In genomic region chr11:68796779-68797178, GRCh38 we compare ENCODE assay signal across 23 cellular contexts. TPM values are rescaled to one million over a fixed set of nuclear protein-coding genes. Genes with fewer than 3 reads are reported as not detected.
"Had no signal": no experiment of that assay in that cellular context is flagged by ENCODE, and none has a peak within 500 bp of the region (broad histone marks: within the 10 kb centered on the region; RNA-seq: fewer than 3 reads in every experiment).

No MANE protein-coding gene starts in this region.

- H3K27me3 Mint-ChIP-seq: activated CD4-positive, alpha-beta memory T cell treated with anti-CD3 and anti-CD28 coated beads for 36 hours; activated CD4-positive, alpha-beta T cell treated with anti-CD3 and anti-CD28 coated beads for 36 hours; activated T-helper 17 cell treated with anti-CD3 and anti-CD28 coated beads, Interleukin-2, amount 50 U/mL, for 72 hours; dendritic cell treated with granulocyte-macrophage colony-stimulating factor and Interleukin-4, amounts not matched to agents 40 ng/mL and 50 ng/mL, for 4 days; stimulated activated naive CD8-positive, alpha-beta T cell treated with anti-CD3 and anti-CD28 coated beads, Interleukin-15, Interleukin-2, amounts not matched to agents 100 ng/mL and 50 ng/mL, for 24 hours; type B pancreatic cell had no signal

- H3K27ac Mint-ChIP-seq: activated CD4-positive, alpha-beta memory T cell treated with anti-CD3 and anti-CD28 coated beads for 36 hours; activated CD4-positive, alpha-beta T cell treated with anti-CD3 and anti-CD28 coated beads for 36 hours; activated naive CD4-positive, alpha-beta T cell treated with anti-CD3 and anti-CD28 coated beads for 36 hours; activated T-helper 17 cell treated with anti-CD3 and anti-CD28 coated beads, Interleukin-2, amount 50 U/mL, for 72 hours; dendritic cell treated with granulocyte-macrophage colony-stimulating factor and Interleukin-4, amounts not matched to agents 40 ng/mL and 50 ng/mL, for 4 days; stimulated activated naive CD8-positive, alpha-beta T cell treated with anti-CD3 and anti-CD28 coated beads, Interleukin-15, Interleukin-2, amounts not matched to agents 100 ng/mL and 50 ng/mL, for 24 hours; T-helper 2 cell treated with Interferon-gamma antibody and Interleukin-4, amounts not matched to agents 5 μg/mL and 100 μg/mL, for 36 hours; type B pancreatic cell; WTC11 had no signal

- H3K9me3 ChIP-seq: esophagus squamous epithelium, psoas muscle, right lobe of liver had no signal

- H3K4me1 ChIP-seq: esophagus squamous epithelium, psoas muscle, right lobe of liver had no signal

- H3K27me3 ChIP-seq: esophagus squamous epithelium, right lobe of liver had no signal

- H3K4me3 ChIP-seq: esophagus squamous epithelium, psoas muscle, right lobe of liver had no signal

- H3K9me3 Mint-ChIP-seq: activated CD4-positive, alpha-beta memory T cell treated with anti-CD3 and anti-CD28 coated beads for 36 hours; activated naive CD4-positive, alpha-beta T cell treated with anti-CD3 and anti-CD28 coated beads for 36 hours; activated T-helper 17 cell treated with anti-CD3 and anti-CD28 coated beads, Interleukin-2, amount 50 U/mL, for 72 hours; dendritic cell treated with granulocyte-macrophage colony-stimulating factor and Interleukin-4, amounts not matched to agents 40 ng/mL and 50 ng/mL, for 4 days; stimulated activated naive CD8-positive, alpha-beta T cell treated with anti-CD3 and anti-CD28 coated beads, Interleukin-15, Interleukin-2, amounts not matched to agents 100 ng/mL and 50 ng/mL, for 24 hours; T-helper 2 cell treated with Interferon-gamma antibody and Interleukin-4, amounts not matched to agents 5 μg/mL and 100 μg/mL, for 36 hours; type B pancreatic cell; WTC11 had no signal

- DNase-seq: activated CD4-positive, alpha-beta memory T cell treated with anti-CD3 and anti-CD28 coated beads for 36 hours; activated CD4-positive, alpha-beta T cell treated with anti-CD3 and anti-CD28 coated beads for 36 hours; activated naive CD4-positive, alpha-beta T cell treated with anti-CD3 and anti-CD28 coated beads for 36 hours; activated T-cell treated with anti-CD3 and anti-CD28 coated beads, Interleukin-2, amount 50 U/mL, for 1 hour; cerebellar nuclear complex; effector CD8-positive, alpha-beta T cell; esophagus squamous epithelium; psoas muscle; right lobe of liver; small intestine; stimulated activated CD4-positive, alpha-beta T cell treated with anti-CD3 and anti-CD28 coated beads, Interleukin-15, amount 100 ng/mL, for 24 hours; stimulated activated CD4-positive, alpha-beta T cell treated with anti-CD3 and anti-CD28 coated beads, Interleukin-2, amount 100 ng/mL, for 48 hours had no signal

- H3K27ac ChIP-seq: esophagus squamous epithelium, psoas muscle, right lobe of liver had no signal

- ATAC-seq: activated CD4-positive, alpha-beta T cell treated with anti-CD3 and anti-CD28 coated beads for 36 hours; activated T-helper 17 cell treated with anti-CD3 and anti-CD28 coated beads, Interleukin-2, amount 50 U/mL, for 72 hours; psoas muscle; WTC11 had no signal

- FAIRE-seq: endothelial cell of umbilical vein, small intestine, TTC549 had no signal

- H3K4me3 Mint-ChIP-seq: activated CD4-positive, alpha-beta memory T cell treated with anti-CD3 and anti-CD28 coated beads for 36 hours; activated CD4-positive, alpha-beta T cell treated with anti-CD3 and anti-CD28 coated beads for 36 hours; activated naive CD4-positive, alpha-beta T cell treated with anti-CD3 and anti-CD28 coated beads for 36 hours; activated T-helper 17 cell treated with anti-CD3 and anti-CD28 coated beads, Interleukin-2, amount 50 U/mL, for 72 hours; dendritic cell treated with granulocyte-macrophage colony-stimulating factor and Interleukin-4, amounts not matched to agents 40 ng/mL and 50 ng/mL, for 4 days; stimulated activated naive CD8-positive, alpha-beta T cell treated with anti-CD3 and anti-CD28 coated beads, Interleukin-15, Interleukin-2, amounts not matched to agents 100 ng/mL and 50 ng/mL, for 24 hours; T-helper 2 cell treated with Interferon-gamma antibody and Interleukin-4, amounts not matched to agents 5 μg/mL and 100 μg/mL, for 36 hours; type B pancreatic cell; WTC11 had no signal

- H3K4me1 Mint-ChIP-seq: activated CD4-positive, alpha-beta T cell treated with anti-CD3 and anti-CD28 coated beads for 36 hours; activated T-helper 17 cell treated with anti-CD3 and anti-CD28 coated beads, Interleukin-2, amount 50 U/mL, for 72 hours had no signal

RNA-seq across cellular contexts. Expression of gene TESMIN, which starts 45.5 kb away (rescaled TPM):
- total RNA-seq: myocyte, osteoblast had no signal
- polyA plus RNA-seq: neural cell had no signal
